Comparison of ENCODE assay signal across 25 cellular contexts in the genomic region with DNA sequence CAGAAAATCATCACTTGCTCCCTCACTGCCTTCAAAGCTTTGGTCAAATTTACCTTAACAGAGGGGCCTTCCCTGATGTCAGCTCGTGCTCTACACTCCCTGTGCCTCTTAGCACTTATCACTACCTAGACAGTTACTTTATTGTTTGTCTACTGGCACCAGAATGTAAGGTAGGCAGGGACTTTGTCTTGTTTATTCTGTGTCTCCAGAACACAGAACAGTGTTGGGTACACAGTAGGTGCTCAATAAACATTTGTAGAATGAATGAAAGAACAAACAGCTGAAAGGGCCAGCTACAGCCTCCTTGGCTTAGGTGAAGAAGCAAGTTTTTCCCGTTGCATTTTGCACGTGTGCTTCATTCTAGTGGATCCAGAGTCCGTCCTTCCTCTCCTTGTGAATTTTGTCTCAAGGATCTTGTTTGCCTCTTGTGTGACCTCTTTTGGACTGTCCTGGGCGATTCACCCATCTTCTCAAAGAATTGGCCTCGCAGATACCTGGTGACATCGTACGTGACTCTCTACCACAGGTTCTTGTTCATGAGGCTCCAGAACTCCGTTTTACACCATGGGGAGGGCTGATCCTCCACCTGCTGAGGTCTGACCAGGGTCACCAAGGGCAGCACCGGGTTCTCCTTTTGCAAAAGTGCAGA.
"Had no signal": no experiment of that assay in that cellular context is flagged by ENCODE, and none has a peak within 500 bp of the region (broad histone marks: within the 10 kb centered on the region; RNA-seq: fewer than 3 reads in every experiment).

No MANE protein-coding gene starts in this region.

- H3K9me3 ChIP-seq: esophagus muscularis mucosa, heart right ventricle, lower lobe of right lung, thoracic aorta, upper lobe of left lung had no signal

- H3K27ac ChIP-seq: esophagus muscularis mucosa, foreskin keratinocyte, heart right ventricle, lower lobe of right lung, skin epidermis, thoracic aorta, upper lobe of left lung, WERI-Rb-1 had no signal

- ATAC-seq: activated T-cell treated with anti-CD3 and anti-CD28 coated beads, Interleukin-2, amount 50 U/mL, for 4 hours; activated T-helper 17 cell treated with anti-CD3 and anti-CD28 coated beads, Interleukin-2, amount 50 U/mL, for 72 hours; foreskin keratinocyte; lower lobe of right lung; natural killer cell treated with Interleukin-12 subunit alpha and Interleukin-12 subunit beta and Interleukin-15 and Interleukin-18, amount 100 ng/mL, for 72 hours; stimulated activated naive CD8-positive, alpha-beta T cell treated with anti-CD3 and anti-CD28 coated beads, Interleukin-15, Interleukin-2, amounts not matched to agents 100 U/mL and 50 U/mL, for 24 hours had no signal

- H3K4me1 ChIP-seq: foreskin keratinocyte had no signal

- FAIRE-seq: bronchial epithelial cell, islet of Langerhans, TTC549 had no signal

- H3K4me3 ChIP-seq: esophagus muscularis mucosa, heart right ventricle, lower lobe of right lung, skin epidermis, thoracic aorta, upper lobe of left lung had no signal

- H3K36me3 ChIP-seq: esophagus muscularis mucosa, heart right ventricle, lower lobe of right lung, thoracic aorta, upper lobe of left lung, WERI-Rb-1 had no signal

- DNase-seq: activated CD4-positive, alpha-beta memory T cell treated with anti-CD3 and anti-CD28 coated beads for 36 hours; activated CD4-positive, alpha-beta T cell treated with anti-CD3 and anti-CD28 coated beads, Interleukin-2, amount 10 ng/mL, durations not matched to agents 24 days and 14 days; activated CD4-positive, CD25-positive, alpha-beta regulatory T cell treated with anti-CD3 and anti-CD28 coated beads, Interleukin-2, amount 50 U/mL, for 72 hours; activated gamma-delta T cell treated with Interleukin-2 at 50 U/mL for 16 hours; activated naive CD4-positive, alpha-beta T cell treated with anti-CD3 and anti-CD28 coated beads, Interleukin-2, amount 50 U/mL, for 16 hours; activated T-cell treated with anti-CD3 and anti-CD28 coated beads, Interleukin-2, amount 50 U/mL, for 4 hours; endodermal cell; foreskin keratinocyte; heart right ventricle; lower lobe of right lung; mesenchymal stem cell; stimulated activated CD4-positive, alpha-beta T cell treated with anti-CD3 and anti-CD28 coated beads, Interleukin-12 subunit alpha, Interleukin-12 subunit beta, amount 100 ng/mL, for 4 hours; stimulated activated CD4-positive, alpha-beta T cell treated with anti-CD3 and anti-CD28 coated beads, Interleukin-4, amount 100 ng/mL, for 1 hour; stimulated activated naive CD8-positive, alpha-beta T cell treated with anti-CD3 and anti-CD28 coated beads, Interleukin-15, Interleukin-2, amounts not matched to agents 100 U/mL and 50 U/mL, for 24 hours; T-helper 9 cell; upper lobe of left lung; WERI-Rb-1 had no signal

- H3K27me3 ChIP-seq: esophagus muscularis mucosa, foreskin keratinocyte, heart right ventricle, upper lobe of left lung had no signal
